Comparison of ENCODE assay signal across 9 cellular contexts in genomic region chr22:19761500-19762314, GRCh38. TPM values are rescaled to one million over a fixed set of nuclear protein-coding genes. Genes with fewer than 3 reads are reported as not detected.
DNase-seq lines count a peak whose midpoint lies in the region; ATAC-seq and TF ChIP-seq lines count a peak whose summit lies in the region.
"Had no signal": no experiment of that assay in that cellular context is flagged by ENCODE, and none has a peak within 500 bp of the region (broad histone marks: within the 10 kb centered on the region; RNA-seq: fewer than 3 reads in every experiment).

No MANE protein-coding gene starts in this region.

- H3K4me3 Mint-ChIP-seq in dendritic cell treated with granulocyte-macrophage colony-stimulating factor and Interleukin-4, amounts not matched to agents 40 ng/mL and 50 ng/mL, for 4 days = peak overlapping the region; percentile 35
- H3K4me3 Mint-ChIP-seq in progenitor cell of endocrine pancreas (ENCODE audit: low read depth) = peak overlapping the region; percentile 70

- H3K9me3 ChIP-seq in ES-I3 (ENCODE audit: control insufficient read depth, insufficient read depth, low read length) (no peaks in the 10 kb centered on the region), MG63 (no peaks in the 10 kb centered on the region)

- H3K9ac ChIP-seq in ES-I3 (ENCODE audit: low read depth, low read length) = peak overlapping the region; percentile 30; the same call in 1 of the 2 replicates

- H3K27me3 Mint-ChIP-seq in dendritic cell treated with granulocyte-macrophage colony-stimulating factor and Interleukin-4, amounts not matched to agents 40 ng/mL and 50 ng/mL, for 4 days = peaks cover 81% of the 10 kb centered on the region
- H3K27me3 Mint-ChIP-seq in progenitor cell of endocrine pancreas = peaks cover 61% of the 10 kb centered on the region

- no peaks in the 10 kb centered on the region for H3K36me3 ChIP-seq in ES-I3 (ENCODE audit: insufficient read depth, low read length)
- H3K36me3 ChIP-seq in MG63 = peaks cover 36% of the 10 kb centered on the region

- DNase-seq in MG63 = peak; percentile 43
- no peak for DNase-seq in progenitor cell of endocrine pancreas (ENCODE audit: low spot score, unreplicated experiment)
- DNase-seq in NCI-H82 (lab: John Stamatoyannopoulos, UW) = no peak
- DNase-seq in NCI-H1694 treated with DMSO at 0.1 percent for 48 hours (lab: John Stamatoyannopoulos, UW) = no peak
- DNase-seq: activated CD4-positive, alpha-beta T cell treated with anti-CD3 and anti-CD28 coated beads, Interleukin-2, amount 50 U/mL, for 4 hours; cortex of kidney had no signal

- no peak for TF ChIP-seq CTCF in progenitor cell of endocrine pancreas (IDR thresholded peaks at IDR 0.05; ENCODE audit: unreplicated experiment)

- no peaks in the 10 kb centered on the region for H3K27me3 ChIP-seq in MG63

- H3K4me3 ChIP-seq in MG63 = peak overlapping the region; percentile 61

- peaks cover 31% of the 10 kb centered on the region for H3K4me1 Mint-ChIP-seq in dendritic cell treated with granulocyte-macrophage colony-stimulating factor and Interleukin-4, amounts not matched to agents 40 ng/mL and 50 ng/mL, for 4 days (ENCODE audit: low read depth)
- H3K4me1 Mint-ChIP-seq in progenitor cell of endocrine pancreas (ENCODE audit: low read depth) = peaks cover 12% of the 10 kb centered on the region

- no peak overlapping the region for H3K27ac Mint-ChIP-seq in dendritic cell treated with granulocyte-macrophage colony-stimulating factor and Interleukin-4, amounts not matched to agents 40 ng/mL and 50 ng/mL, for 4 days
- no peak overlapping the region for H3K27ac Mint-ChIP-seq in progenitor cell of endocrine pancreas

- no peak for ATAC-seq in HG03139 (IDR thresholded peaks at IDR 0.05; ENCODE audit: unreplicated experiment)

- H3K9me3 Mint-ChIP-seq in dendritic cell treated with granulocyte-macrophage colony-stimulating factor and Interleukin-4, amounts not matched to agents 40 ng/mL and 50 ng/mL, for 4 days = no peaks in the 10 kb centered on the region
- H3K9me3 Mint-ChIP-seq in progenitor cell of endocrine pancreas (ENCODE audit: low read depth) = no peaks in the 10 kb centered on the region

- intact Hi-C loops in dendritic cell treated with granulocyte-macrophage colony-stimulating factor and Interleukin-4, amounts not matched to agents 40 ng/mL and 50 ng/mL, for 4 days (cut with micrococcal nuclease) = no loop called here

- H3K4me1 ChIP-seq in ES-I3 (ENCODE audit: insufficient read depth, low read length) = peaks cover 7% of the 10 kb centered on the region

- no peaks in the 10 kb centered on the region for H3K36me3 Mint-ChIP-seq in dendritic cell treated with granulocyte-macrophage colony-stimulating factor and Interleukin-4, amounts not matched to agents 40 ng/mL and 50 ng/mL, for 4 days (ENCODE audit: low read depth)
- peaks cover 1% of the 10 kb centered on the region for H3K36me3 Mint-ChIP-seq in progenitor cell of endocrine pancreas (ENCODE audit: insufficient read depth)

RNA-seq across cellular contexts. Expression of gene TBX1, which starts 1.1 kb away (rescaled TPM):
- 16.3 and 16.5 TPM in 2 replicates for total RNA-seq in MG63 (2014; rRNA removed; shearing (Covaris generic); ENCODE audit: low replicate concordance)
- 4.2 and 5.9 TPM in 2 replicates for total RNA-seq in progenitor cell of endocrine pancreas

RNA-seq across cellular contexts. Expression of gene GP1BB, which starts 38.4 kb away (rescaled TPM):
- 3.5 and 15.9 TPM in 2 replicates for total RNA-seq in MG63 (2014; rRNA removed; shearing (Covaris generic); ENCODE audit: low replicate concordance)
- total RNA-seq in progenitor cell of endocrine pancreas = 5.8 and 7.7 TPM in 2 replicates

RNA-seq across cellular contexts. Expression of gene SEPTIN5, which starts 47.4 kb away (rescaled TPM):
- 18.9 and 30.7 TPM in 2 replicates for total RNA-seq in MG63 (2014; rRNA removed; shearing (Covaris generic); ENCODE audit: low replicate concordance)
- total RNA-seq in progenitor cell of endocrine pancreas = 32.0 and 34.5 TPM in 2 replicates
